Comparison of ENCODE assay signal across 1 cellular context in the genomic region with DNA sequence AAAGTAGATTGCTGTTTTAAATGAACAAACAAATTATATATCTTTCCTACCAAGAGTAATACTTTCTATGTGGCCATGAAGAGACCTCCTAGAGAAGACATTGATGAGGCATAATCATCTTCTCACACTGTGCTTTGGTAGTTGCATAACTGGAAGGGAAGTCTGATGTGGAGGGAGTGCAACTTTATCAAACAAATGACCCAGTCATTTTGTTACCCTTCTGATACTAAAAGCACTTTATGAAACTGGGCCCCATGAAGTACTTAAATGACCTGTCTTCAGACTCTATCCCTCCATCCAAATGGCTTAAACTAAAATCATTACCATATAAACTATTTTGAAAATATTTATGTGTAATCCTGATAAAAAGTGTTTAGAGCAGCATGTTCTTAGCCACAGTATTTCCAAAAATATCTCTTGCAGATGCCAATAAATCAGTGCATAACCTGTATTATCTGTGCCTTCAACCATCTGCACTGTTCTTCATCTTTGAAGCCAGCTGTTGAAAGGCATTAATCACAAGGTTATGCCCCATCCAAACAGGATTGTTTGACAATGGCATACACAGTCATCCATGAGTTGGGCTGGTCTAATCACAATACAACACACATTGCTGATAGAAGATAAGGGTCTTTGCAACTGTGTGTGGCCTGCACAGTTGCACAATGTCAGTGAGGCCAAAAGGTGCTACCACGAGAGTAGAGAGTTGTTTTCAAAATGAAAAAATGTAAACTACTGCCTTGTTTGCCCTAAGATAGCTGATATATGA.
TF ChIP-seq lines count a peak whose summit lies in the region.

No MANE protein-coding gene starts in this region.

TF ChIP-seq in K562, 482 proteins besides CTCF, POLR2A, EP300 and RAD21 (continued from another document and continues in another):
- TF ChIP-seq, protein P1, sequence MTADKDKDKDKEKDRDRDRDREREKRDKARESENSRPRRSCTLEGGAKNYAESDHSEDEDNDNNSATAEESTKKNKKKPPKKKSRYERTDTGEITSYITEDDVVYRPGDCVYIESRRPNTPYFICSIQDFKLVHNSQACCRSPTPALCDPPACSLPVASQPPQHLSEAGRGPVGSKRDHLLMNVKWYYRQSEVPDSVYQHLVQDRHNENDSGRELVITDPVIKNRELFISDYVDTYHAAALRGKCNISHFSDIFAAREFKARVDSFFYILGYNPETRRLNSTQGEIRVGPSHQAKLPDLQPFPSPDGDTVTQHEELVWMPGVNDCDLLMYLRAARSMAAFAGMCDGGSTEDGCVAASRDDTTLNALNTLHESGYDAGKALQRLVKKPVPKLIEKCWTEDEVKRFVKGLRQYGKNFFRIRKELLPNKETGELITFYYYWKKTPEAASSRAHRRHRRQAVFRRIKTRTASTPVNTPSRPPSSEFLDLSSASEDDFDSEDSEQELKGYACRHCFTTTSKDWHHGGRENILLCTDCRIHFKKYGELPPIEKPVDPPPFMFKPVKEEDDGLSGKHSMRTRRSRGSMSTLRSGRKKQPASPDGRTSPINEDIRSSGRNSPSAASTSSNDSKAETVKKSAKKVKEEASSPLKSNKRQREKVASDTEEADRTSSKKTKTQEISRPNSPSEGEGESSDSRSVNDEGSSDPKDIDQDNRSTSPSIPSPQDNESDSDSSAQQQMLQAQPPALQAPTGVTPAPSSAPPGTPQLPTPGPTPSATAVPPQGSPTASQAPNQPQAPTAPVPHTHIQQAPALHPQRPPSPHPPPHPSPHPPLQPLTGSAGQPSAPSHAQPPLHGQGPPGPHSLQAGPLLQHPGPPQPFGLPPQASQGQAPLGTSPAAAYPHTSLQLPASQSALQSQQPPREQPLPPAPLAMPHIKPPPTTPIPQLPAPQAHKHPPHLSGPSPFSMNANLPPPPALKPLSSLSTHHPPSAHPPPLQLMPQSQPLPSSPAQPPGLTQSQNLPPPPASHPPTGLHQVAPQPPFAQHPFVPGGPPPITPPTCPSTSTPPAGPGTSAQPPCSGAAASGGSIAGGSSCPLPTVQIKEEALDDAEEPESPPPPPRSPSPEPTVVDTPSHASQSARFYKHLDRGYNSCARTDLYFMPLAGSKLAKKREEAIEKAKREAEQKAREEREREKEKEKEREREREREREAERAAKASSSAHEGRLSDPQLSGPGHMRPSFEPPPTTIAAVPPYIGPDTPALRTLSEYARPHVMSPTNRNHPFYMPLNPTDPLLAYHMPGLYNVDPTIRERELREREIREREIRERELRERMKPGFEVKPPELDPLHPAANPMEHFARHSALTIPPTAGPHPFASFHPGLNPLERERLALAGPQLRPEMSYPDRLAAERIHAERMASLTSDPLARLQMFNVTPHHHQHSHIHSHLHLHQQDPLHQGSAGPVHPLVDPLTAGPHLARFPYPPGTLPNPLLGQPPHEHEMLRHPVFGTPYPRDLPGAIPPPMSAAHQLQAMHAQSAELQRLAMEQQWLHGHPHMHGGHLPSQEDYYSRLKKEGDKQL (CRISPR knock-in tag; IDR thresholded peaks at IDR 0.05; ENCODE audit: borderline replicate concordance): 0 out of 2 replicates have a peak, but pooled peaks have one; percentile 66
- TF ChIP-seq PURB (CRISPR knock-in tag; IDR thresholded peaks at IDR 0.05; ENCODE audit: low read depth): no peak
- TF ChIP-seq PHF21A (IDR thresholded peaks at IDR 0.05; ENCODE audit: borderline replicate concordance, low read depth): no peak
- TF ChIP-seq NFE2L1 (tag; IDR thresholded peaks at IDR 0.05; ENCODE audit: borderline replicate concordance, low read depth): no peak
- no peak for TF ChIP-seq TCFL5 (CRISPR knock-in tag; conservative IDR thresholded peaks at IDR 0.05)
- no peak for TF ChIP-seq ZNF707 (CRISPR knock-in tag; conservative IDR thresholded peaks at IDR 0.05)
- TF ChIP-seq HNRNPLL (IDR thresholded peaks at IDR 0.05; ENCODE audit: low read depth, low read length, poor library complexity, severe bottlenecking): no peak
- no peak for TF ChIP-seq SP1 (CRISPR knock-in tag; IDR thresholded peaks at IDR 0.05)
- no peak for TF ChIP-seq MCM2 (IDR thresholded peaks at IDR 0.05; ENCODE audit: low read depth)
- TF ChIP-seq NFXL1 (CRISPR knock-in tag; IDR thresholded peaks at IDR 0.05): no peak
- no peak for TF ChIP-seq ARID4B (CRISPR knock-in tag; IDR thresholded peaks at IDR 0.05)
- TF ChIP-seq, protein P2, sequence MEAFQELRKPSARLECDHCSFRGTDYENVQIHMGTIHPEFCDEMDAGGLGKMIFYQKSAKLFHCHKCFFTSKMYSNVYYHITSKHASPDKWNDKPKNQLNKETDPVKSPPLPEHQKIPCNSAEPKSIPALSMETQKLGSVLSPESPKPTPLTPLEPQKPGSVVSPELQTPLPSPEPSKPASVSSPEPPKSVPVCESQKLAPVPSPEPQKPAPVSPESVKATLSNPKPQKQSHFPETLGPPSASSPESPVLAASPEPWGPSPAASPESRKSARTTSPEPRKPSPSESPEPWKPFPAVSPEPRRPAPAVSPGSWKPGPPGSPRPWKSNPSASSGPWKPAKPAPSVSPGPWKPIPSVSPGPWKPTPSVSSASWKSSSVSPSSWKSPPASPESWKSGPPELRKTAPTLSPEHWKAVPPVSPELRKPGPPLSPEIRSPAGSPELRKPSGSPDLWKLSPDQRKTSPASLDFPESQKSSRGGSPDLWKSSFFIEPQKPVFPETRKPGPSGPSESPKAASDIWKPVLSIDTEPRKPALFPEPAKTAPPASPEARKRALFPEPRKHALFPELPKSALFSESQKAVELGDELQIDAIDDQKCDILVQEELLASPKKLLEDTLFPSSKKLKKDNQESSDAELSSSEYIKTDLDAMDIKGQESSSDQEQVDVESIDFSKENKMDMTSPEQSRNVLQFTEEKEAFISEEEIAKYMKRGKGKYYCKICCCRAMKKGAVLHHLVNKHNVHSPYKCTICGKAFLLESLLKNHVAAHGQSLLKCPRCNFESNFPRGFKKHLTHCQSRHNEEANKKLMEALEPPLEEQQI (IDR thresholded peaks at IDR 0.05): peak; percentile 81; the same call in 1 of the 2 replicates
- TF ChIP-seq SMAD3 (CRISPR knock-in tag; conservative IDR thresholded peaks at IDR 0.05): peak; percentile 78
- TF ChIP-seq ETV1 (tag; conservative IDR thresholded peaks at IDR 0.05; ENCODE audit: low read depth): no peak
- TF ChIP-seq PTTG1 (tag; IDR thresholded peaks at IDR 0.05; ENCODE audit: low read depth): no peak
- no peak for TF ChIP-seq NR2C2 (CRISPR knock-in tag; IDR thresholded peaks at IDR 0.05)
- TF ChIP-seq NR2C2 (tag; IDR thresholded peaks at IDR 0.05): no peak
- no peak for TF ChIP-seq TCF7L2 (IDR thresholded peaks at IDR 0.05; ENCODE audit: low read depth, low read length)
- TF ChIP-seq ARHGAP35 (IDR thresholded peaks at IDR 0.05; ENCODE audit: partially characterized antibody): no peak
- TF ChIP-seq, protein P3, sequence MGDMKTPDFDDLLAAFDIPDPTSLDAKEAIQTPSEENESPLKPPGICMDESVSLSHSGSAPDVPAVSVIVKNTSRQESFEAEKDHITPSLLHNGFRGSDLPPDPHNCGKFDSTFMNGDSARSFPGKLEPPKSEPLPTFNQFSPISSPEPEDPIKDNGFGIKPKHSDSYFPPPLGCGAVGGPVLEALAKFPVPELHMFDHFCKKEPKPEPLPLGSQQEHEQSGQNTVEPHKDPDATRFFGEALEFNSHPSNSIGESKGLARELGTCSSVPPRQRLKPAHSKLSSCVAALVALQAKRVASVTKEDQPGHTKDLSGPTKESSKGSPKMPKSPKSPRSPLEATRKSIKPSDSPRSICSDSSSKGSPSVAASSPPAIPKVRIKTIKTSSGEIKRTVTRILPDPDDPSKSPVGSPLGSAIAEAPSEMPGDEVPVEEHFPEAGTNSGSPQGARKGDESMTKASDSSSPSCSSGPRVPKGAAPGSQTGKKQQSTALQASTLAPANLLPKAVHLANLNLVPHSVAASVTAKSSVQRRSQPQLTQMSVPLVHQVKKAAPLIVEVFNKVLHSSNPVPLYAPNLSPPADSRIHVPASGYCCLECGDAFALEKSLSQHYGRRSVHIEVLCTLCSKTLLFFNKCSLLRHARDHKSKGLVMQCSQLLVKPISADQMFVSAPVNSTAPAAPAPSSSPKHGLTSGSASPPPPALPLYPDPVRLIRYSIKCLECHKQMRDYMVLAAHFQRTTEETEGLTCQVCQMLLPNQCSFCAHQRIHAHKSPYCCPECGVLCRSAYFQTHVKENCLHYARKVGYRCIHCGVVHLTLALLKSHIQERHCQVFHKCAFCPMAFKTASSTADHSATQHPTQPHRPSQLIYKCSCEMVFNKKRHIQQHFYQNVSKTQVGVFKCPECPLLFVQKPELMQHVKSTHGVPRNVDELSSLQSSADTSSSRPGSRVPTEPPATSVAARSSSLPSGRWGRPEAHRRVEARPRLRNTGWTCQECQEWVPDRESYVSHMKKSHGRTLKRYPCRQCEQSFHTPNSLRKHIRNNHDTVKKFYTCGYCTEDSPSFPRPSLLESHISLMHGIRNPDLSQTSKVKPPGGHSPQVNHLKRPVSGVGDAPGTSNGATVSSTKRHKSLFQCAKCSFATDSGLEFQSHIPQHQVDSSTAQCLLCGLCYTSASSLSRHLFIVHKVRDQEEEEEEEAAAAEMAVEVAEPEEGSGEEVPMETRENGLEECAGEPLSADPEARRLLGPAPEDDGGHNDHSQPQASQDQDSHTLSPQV (IDR thresholded peaks at IDR 0.05): no peak
- no peak for TF ChIP-seq ZBED1 (IDR thresholded peaks at IDR 0.05)
- TF ChIP-seq MEF2D (tag; conservative IDR thresholded peaks at IDR 0.05; ENCODE audit: low read depth): peak; percentile 93
- TF ChIP-seq, protein P4, sequence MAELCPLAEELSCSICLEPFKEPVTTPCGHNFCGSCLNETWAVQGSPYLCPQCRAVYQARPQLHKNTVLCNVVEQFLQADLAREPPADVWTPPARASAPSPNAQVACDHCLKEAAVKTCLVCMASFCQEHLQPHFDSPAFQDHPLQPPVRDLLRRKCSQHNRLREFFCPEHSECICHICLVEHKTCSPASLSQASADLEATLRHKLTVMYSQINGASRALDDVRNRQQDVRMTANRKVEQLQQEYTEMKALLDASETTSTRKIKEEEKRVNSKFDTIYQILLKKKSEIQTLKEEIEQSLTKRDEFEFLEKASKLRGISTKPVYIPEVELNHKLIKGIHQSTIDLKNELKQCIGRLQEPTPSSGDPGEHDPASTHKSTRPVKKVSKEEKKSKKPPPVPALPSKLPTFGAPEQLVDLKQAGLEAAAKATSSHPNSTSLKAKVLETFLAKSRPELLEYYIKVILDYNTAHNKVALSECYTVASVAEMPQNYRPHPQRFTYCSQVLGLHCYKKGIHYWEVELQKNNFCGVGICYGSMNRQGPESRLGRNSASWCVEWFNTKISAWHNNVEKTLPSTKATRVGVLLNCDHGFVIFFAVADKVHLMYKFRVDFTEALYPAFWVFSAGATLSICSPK (IDR thresholded peaks at IDR 0.05; ENCODE audit: borderline replicate concordance): no peak
- peak; percentile 50 for TF ChIP-seq DACH1 (IDR thresholded peaks at IDR 0.05; ENCODE audit: partially characterized antibody)
- TF ChIP-seq ZNF511 (CRISPR knock-in tag; IDR thresholded peaks at IDR 0.05): no peak
- TF ChIP-seq SREBF1 (IDR thresholded peaks at IDR 0.05; ENCODE audit: borderline replicate concordance, low read depth, low read length): no peak
- TF ChIP-seq SMARCA5 (IDR thresholded peaks at IDR 0.05): no peak
- TF ChIP-seq HDAC1 (IDR thresholded peaks at IDR 0.05): peak in 1 of 2 experiments; percentile 92; a peak in 2 of 4 replicates
- no peak for TF ChIP-seq ZBTB8A (IDR thresholded peaks at IDR 0.05; ENCODE audit: partially characterized antibody)
- TF ChIP-seq TEAD1 (CRISPR knock-in tag; IDR thresholded peaks at IDR 0.05): peak in 1 of 2 experiments; percentile 94; a peak in 2 of 4 replicates
- TF ChIP-seq ERF (CRISPR knock-in tag; IDR thresholded peaks at IDR 0.05): 0 out of 2 replicates have a peak, but pooled peaks have one; percentile 56
- TF ChIP-seq SPI1 (IDR thresholded peaks at IDR 0.05; ENCODE audit: borderline replicate concordance, low read depth, low read length): no peak
- TF ChIP-seq CBX2 (IDR thresholded peaks at IDR 0.05; ENCODE audit: insufficient read depth, low read length, poor library complexity, severe bottlenecking): no peak
- TF ChIP-seq ZNF124 (CRISPR knock-in tag; IDR thresholded peaks at IDR 0.05): no peak
- no peak for TF ChIP-seq ZNF408 (CRISPR knock-in tag; IDR thresholded peaks at IDR 0.05; ENCODE audit: low read depth)
- TF ChIP-seq BMI1 (IDR thresholded peaks at IDR 0.05; ENCODE audit: low read length): no peak
- peak; percentile 69; the same call in 1 of the 2 replicates for TF ChIP-seq LCOR (CRISPR knock-in tag; IDR thresholded peaks at IDR 0.05)
- no peak for TF ChIP-seq TGIF2 (CRISPR knock-in tag; IDR thresholded peaks at IDR 0.05)
- TF ChIP-seq HMG20A (CRISPR knock-in tag; conservative IDR thresholded peaks at IDR 0.05): peak; percentile 97
- TF ChIP-seq GTF2F1 (IDR thresholded peaks at IDR 0.05; ENCODE audit: low read depth, low read length): no peak
- peak; percentile 63; the same call in 1 of the 2 replicates for TF ChIP-seq SMARCE1 (IDR thresholded peaks at IDR 0.05)
- no peak for TF ChIP-seq ZNF12 (CRISPR knock-in tag; IDR thresholded peaks at IDR 0.05)
- TF ChIP-seq SIN3A (IDR thresholded peaks at IDR 0.05; ENCODE audit: borderline replicate concordance in 2 of 2, control insufficient read depth in 1 of 2, low read depth in 2 of 2, low read length in 2 of 2): no peak
- TF ChIP-seq RB1 (IDR thresholded peaks at IDR 0.05; ENCODE audit: low read depth): no peak
- TF ChIP-seq SMAD1 (IDR thresholded peaks at IDR 0.05; ENCODE audit: low read depth, low read length, partially characterized antibody): no peak
